Comparison of ENCODE assay signal across 1 cellular context in genomic region chr4:47122592-47123291, GRCh38.
TF ChIP-seq lines count a peak whose summit lies in the region.

No MANE protein-coding gene starts in this region.

TF ChIP-seq in GM23338, 12 proteins besides CTCF, POLR2A, EP300 and RAD21 (continued from another document):
- TF ChIP-seq, protein P1, sequence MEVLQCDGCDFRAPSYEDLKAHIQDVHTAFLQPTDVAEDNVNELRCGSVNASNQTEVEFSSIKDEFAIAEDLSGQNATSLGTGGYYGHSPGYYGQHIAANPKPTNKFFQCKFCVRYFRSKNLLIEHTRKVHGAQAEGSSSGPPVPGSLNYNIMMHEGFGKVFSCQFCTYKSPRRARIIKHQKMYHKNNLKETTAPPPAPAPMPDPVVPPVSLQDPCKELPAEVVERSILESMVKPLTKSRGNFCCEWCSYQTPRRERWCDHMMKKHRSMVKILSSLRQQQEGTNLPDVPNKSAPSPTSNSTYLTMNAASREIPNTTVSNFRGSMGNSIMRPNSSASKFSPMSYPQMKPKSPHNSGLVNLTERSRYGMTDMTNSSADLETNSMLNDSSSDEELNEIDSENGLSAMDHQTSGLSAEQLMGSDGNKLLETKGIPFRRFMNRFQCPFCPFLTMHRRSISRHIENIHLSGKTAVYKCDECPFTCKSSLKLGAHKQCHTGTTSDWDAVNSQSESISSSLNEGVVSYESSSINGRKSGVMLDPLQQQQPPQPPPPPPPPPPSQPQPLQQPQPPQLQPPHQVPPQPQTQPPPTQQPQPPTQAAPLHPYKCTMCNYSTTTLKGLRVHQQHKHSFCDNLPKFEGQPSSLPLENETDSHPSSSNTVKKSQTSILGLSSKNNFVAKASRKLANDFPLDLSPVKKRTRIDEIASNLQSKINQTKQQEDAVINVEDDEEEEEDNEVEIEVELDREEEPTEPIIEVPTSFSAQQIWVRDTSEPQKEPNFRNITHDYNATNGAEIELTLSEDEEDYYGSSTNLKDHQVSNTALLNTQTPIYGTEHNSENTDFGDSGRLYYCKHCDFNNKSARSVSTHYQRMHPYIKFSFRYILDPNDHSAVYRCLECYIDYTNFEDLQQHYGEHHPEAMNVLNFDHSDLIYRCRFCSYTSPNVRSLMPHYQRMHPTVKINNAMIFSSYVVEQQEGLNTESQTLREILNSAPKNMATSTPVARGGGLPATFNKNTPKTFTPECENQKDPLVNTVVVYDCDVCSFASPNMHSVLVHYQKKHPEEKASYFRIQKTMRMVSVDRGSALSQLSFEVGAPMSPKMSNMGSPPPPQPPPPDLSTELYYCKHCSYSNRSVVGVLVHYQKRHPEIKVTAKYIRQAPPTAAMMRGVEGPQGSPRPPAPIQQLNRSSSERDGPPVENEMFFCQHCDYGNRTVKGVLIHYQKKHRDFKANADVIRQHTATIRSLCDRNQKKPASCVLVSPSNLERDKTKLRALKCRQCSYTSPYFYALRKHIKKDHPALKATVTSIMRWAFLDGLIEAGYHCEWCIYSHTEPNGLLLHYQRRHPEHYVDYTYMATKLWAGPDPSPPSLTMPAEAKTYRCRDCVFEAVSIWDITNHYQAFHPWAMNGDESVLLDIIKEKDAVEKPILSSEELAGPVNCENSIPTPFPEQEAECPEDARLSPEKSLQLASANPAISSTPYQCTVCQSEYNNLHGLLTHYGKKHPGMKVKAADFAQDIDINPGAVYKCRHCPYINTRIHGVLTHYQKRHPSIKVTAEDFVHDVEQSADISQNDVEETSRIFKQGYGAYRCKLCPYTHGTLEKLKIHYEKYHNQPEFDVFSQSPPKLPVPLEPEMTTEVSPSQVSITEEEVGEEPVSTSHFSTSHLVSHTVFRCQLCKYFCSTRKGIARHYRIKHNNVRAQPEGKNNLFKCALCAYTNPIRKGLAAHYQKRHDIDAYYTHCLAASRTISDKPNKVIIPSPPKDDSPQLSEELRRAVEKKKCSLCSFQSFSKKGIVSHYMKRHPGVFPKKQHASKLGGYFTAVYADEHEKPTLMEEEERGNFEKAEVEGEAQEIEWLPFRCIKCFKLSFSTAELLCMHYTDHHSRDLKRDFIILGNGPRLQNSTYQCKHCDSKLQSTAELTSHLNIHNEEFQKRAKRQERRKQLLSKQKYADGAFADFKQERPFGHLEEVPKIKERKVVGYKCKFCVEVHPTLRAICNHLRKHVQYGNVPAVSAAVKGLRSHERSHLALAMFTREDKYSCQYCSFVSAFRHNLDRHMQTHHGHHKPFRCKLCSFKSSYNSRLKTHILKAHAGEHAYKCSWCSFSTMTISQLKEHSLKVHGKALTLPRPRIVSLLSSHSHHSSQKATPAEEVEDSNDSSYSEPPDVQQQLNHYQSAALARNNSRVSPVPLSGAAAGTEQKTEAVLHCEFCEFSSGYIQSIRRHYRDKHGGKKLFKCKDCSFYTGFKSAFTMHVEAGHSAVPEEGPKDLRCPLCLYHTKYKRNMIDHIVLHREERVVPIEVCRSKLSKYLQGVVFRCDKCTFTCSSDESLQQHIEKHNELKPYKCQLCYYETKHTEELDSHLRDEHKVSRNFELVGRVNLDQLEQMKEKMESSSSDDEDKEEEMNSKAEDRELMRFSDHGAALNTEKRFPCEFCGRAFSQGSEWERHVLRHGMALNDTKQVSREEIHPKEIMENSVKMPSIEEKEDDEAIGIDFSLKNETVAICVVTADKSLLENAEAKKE (CRISPR knock-in tag; IDR thresholded peaks at IDR 0.05) = no peak
- TF ChIP-seq EZH2 (IDR thresholded peaks at IDR 0.05; ENCODE audit: low read depth, unreplicated experiment) (no peak), POLR2AphosphoS5 (IDR thresholded peaks at IDR 0.05; ENCODE audit: low read depth) (no peak)
